Comparison of ENCODE assay signal across 28 cellular contexts in the genomic region with DNA sequence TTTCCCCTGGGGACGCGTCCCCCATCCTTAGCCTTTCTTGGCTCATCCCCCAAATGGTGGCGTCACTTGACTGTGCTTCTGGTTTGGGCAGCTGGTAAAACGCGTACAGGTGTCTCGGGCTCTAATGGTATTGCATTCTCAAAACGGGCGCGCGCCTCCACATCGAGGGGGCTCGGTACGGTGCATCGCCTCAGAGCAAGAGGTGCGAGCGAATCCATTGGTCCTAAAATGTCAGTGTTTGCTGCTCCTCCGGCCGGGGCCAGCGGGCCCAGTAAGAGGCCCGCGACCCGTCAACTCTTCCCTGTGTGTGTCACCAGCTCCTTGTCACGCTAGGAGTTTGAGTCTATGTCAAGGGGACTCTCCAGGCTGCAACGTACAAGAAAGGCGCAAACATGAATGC.
"Had no signal": no experiment of that assay in that cellular context is flagged by ENCODE, and none has a peak within 500 bp of the region (broad histone marks: within the 10 kb centered on the region; RNA-seq: fewer than 3 reads in every experiment).

No MANE protein-coding gene starts in this region.

- H3K27ac Mint-ChIP-seq: naive thymus-derived CD8-positive, alpha-beta T cell; natural killer cell treated with Interleukin-12 subunit alpha and Interleukin-12 subunit beta and Interleukin-15 and Interleukin-18, amount 100 ng/mL, for 72 hours; stimulated activated effector memory CD8-positive, alpha-beta T cell treated with anti-CD3 and anti-CD28 coated beads, Interleukin-12 subunit alpha, Interleukin-12 subunit beta, amount 100 ng/mL, for 72 hours; stimulated activated naive B cell treated with anti-CD40 and anti-IgM and Interleukin-4, amounts not matched to agents 10 μg/mL and 1 μg/mL and 100 μg/mL, for 72 hours; stimulated activated naive CD8-positive, alpha-beta T cell treated with anti-CD3 and anti-CD28 coated beads, Interleukin-15, Interleukin-2, amounts not matched to agents 100 ng/mL and 50 ng/mL, for 24 hours had no signal

- H3K9me3 Mint-ChIP-seq: naive thymus-derived CD8-positive, alpha-beta T cell; natural killer cell treated with Interleukin-12 subunit alpha and Interleukin-12 subunit beta and Interleukin-15 and Interleukin-18, amount 100 ng/mL, for 72 hours; nephron progenitor cell; neural crest cell; stimulated activated effector memory CD8-positive, alpha-beta T cell treated with anti-CD3 and anti-CD28 coated beads, Interleukin-12 subunit alpha, Interleukin-12 subunit beta, amount 100 ng/mL, for 72 hours; stimulated activated naive B cell treated with anti-CD40 and anti-IgM and Interleukin-4, amounts not matched to agents 10 μg/mL and 1 μg/mL and 100 μg/mL, for 72 hours; stimulated activated naive CD8-positive, alpha-beta T cell treated with anti-CD3 and anti-CD28 coated beads, Interleukin-15, Interleukin-2, amounts not matched to agents 100 ng/mL and 50 ng/mL, for 24 hours had no signal

- ATAC-seq: naive thymus-derived CD8-positive, alpha-beta T cell; right cardiac atrium; stimulated activated effector memory CD8-positive, alpha-beta T cell treated with anti-CD3 and anti-CD28 coated beads, Interleukin-12 subunit alpha, Interleukin-12 subunit beta, amount 100 ng/mL, for 72 hours; stimulated activated naive B cell treated with anti-CD40 and anti-IgM and Interleukin-4, amounts not matched to agents 10 μg/mL and 1 μg/mL and 100 μg/mL, for 72 hours had no signal

- H3K9me3 ChIP-seq: ovary, prostate gland, right lobe of liver, sigmoid colon, stomach, thoracic aorta, thyroid gland, tibial nerve, upper lobe of left lung, vagina had no signal

- H3K4me1 Mint-ChIP-seq: stimulated activated effector memory CD8-positive, alpha-beta T cell treated with anti-CD3 and anti-CD28 coated beads, Interleukin-12 subunit alpha, Interleukin-12 subunit beta, amount 100 ng/mL, for 72 hours; stimulated activated naive B cell treated with anti-CD40 and anti-IgM and Interleukin-4, amounts not matched to agents 10 μg/mL and 1 μg/mL and 100 μg/mL, for 72 hours had no signal

- H3K27me3 ChIP-seq: ovary, right lobe of liver, sigmoid colon, stomach, thyroid gland, tibial nerve, upper lobe of left lung, vagina had no signal

- H3K4me3 ChIP-seq: ovary, prostate gland, right lobe of liver, sigmoid colon, stomach, thoracic aorta, thyroid gland, tibial nerve, upper lobe of left lung, vagina had no signal

- H3K4me3 Mint-ChIP-seq: naive thymus-derived CD8-positive, alpha-beta T cell; natural killer cell treated with Interleukin-12 subunit alpha and Interleukin-12 subunit beta and Interleukin-15 and Interleukin-18, amount 100 ng/mL, for 72 hours; nephron progenitor cell; neural crest cell; stimulated activated effector memory CD8-positive, alpha-beta T cell treated with anti-CD3 and anti-CD28 coated beads, Interleukin-12 subunit alpha, Interleukin-12 subunit beta, amount 100 ng/mL, for 72 hours; stimulated activated naive B cell treated with anti-CD40 and anti-IgM and Interleukin-4, amounts not matched to agents 10 μg/mL and 1 μg/mL and 100 μg/mL, for 72 hours; stimulated activated naive CD8-positive, alpha-beta T cell treated with anti-CD3 and anti-CD28 coated beads, Interleukin-15, Interleukin-2, amounts not matched to agents 100 ng/mL and 50 ng/mL, for 24 hours had no signal

- DNase-seq: naive thymus-derived CD8-positive, alpha-beta T cell; nephron progenitor cell; occipital lobe; ovary; posterior cingulate gyrus; right cardiac atrium; right lobe of liver; sigmoid colon; small intestine; stimulated activated CD4-positive, alpha-beta T cell treated with anti-CD3 and anti-CD28 coated beads, Interleukin-15, amount 100 ng/mL, for 24 hours; stimulated activated CD4-positive, alpha-beta T cell treated with anti-CD3 and anti-CD28 coated beads, Interleukin-2, amount 100 ng/mL, for 24 hours; stimulated activated CD4-positive, alpha-beta T cell treated with anti-CD3 and anti-CD28 coated beads, Interleukin-2, amount 100 ng/mL, for 48 hours; stimulated activated CD4-positive, alpha-beta T cell treated with anti-CD3 and anti-CD28 coated beads, Interleukin-4, amount 100 ng/mL, for 24 hours; stimulated activated naive B cell treated with anti-CD40 and anti-IgM and Interleukin-4, amounts not matched to agents 10 μg/mL and 1 μg/mL and 100 μg/mL, for 72 hours; stimulated activated naive CD4-positive, alpha-beta T cell treated with Interleukin-2 at 50 U/mL for 16 hours; stomach; thyroid gland; trophoblast cell had no signal

- H3K27me3 Mint-ChIP-seq: naive thymus-derived CD8-positive, alpha-beta T cell; natural killer cell treated with Interleukin-12 subunit alpha and Interleukin-12 subunit beta and Interleukin-15 and Interleukin-18, amount 100 ng/mL, for 72 hours; stimulated activated naive B cell treated with anti-CD40 and anti-IgM and Interleukin-4, amounts not matched to agents 10 μg/mL and 1 μg/mL and 100 μg/mL, for 72 hours; stimulated activated naive CD8-positive, alpha-beta T cell treated with anti-CD3 and anti-CD28 coated beads, Interleukin-15, Interleukin-2, amounts not matched to agents 100 ng/mL and 50 ng/mL, for 24 hours had no signal

- H3K9ac ChIP-seq: parathyroid adenoma had no signal

- H3K4me1 ChIP-seq: prostate gland, right lobe of liver, sigmoid colon, stomach, thyroid gland, tibial nerve, upper lobe of left lung, vagina had no signal

- H3K36me3 ChIP-seq: ovary had no signal

- H3K27ac ChIP-seq: ovary, parathyroid adenoma, prostate gland, right lobe of liver, sigmoid colon, stomach, thoracic aorta, thyroid gland, tibial nerve, upper lobe of left lung, vagina had no signal
